ENCODE assay signal across 39 cellular contexts in the genomic region with DNA sequence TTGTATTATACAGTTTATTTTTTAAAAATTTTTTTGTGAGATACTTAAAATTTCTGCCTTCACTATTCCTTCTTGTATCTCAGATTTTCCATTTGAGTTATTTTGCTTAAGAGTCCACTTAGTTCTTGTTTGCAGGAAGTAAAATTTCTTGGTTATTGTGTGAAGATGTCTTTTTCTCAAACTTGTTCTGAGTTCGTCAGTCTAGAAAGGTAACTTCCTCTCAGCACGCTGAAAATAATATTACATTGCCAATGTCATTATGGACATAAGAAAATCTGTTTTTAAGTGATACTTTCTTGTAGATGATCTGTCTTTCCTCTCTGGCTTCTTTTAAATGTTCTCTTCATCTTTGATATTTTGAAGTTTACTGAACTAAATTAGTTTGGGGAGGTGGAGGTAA.
"Had no signal": no experiment of that assay in that cellular context is flagged by ENCODE, and none has a peak within 500 bp of the region (broad histone marks: within the 10 kb centered on the region; RNA-seq: fewer than 3 reads in every experiment).

No MANE protein-coding gene starts in this region.

- FAIRE-seq: astrocyte, bronchial epithelial cell had no signal

- H3K9me3 ChIP-seq: adrenal gland, ascending aorta, body of pancreas, breast epithelium had no signal

- H3K36me3 Mint-ChIP-seq: activated naive CD4-positive, alpha-beta T cell treated with anti-CD3 and anti-CD28 coated beads, Interleukin-2, amount 10 ng/mL, durations not matched to agents 7 days and 5 days; activated naive CD4-positive, alpha-beta T cell treated with anti-CD3 and anti-CD28 coated beads, Interleukin-2, amount 50 U/mL, for 24 hours; activated naive CD4-positive, alpha-beta T cell treated with anti-CD3 and anti-CD28 coated beads, Interleukin-2, amount 50 U/mL, for 72 hours; activated naive CD8-positive, alpha-beta T cell; activated naive CD8-positive, alpha-beta T cell treated with anti-CD3 and anti-CD28 coated beads for 36 hours; activated naive CD8-positive, alpha-beta T cell treated with anti-CD3 and anti-CD28 coated beads, Interleukin-2, amount 10 ng/mL, durations not matched to agents 7 days and 5 days; brain had no signal

- H3K36me3 ChIP-seq: adrenal gland, ascending aorta, brain microvascular endothelial cell, breast epithelium, cardiac muscle cell had no signal

- H3K4me1 Mint-ChIP-seq: activated naive CD4-positive, alpha-beta T cell treated with anti-CD3 and anti-CD28 coated beads, Interleukin-2, amount 10 ng/mL, durations not matched to agents 7 days and 5 days; activated naive CD4-positive, alpha-beta T cell treated with anti-CD3 and anti-CD28 coated beads, Interleukin-2, amount 50 U/mL, for 24 hours; activated naive CD8-positive, alpha-beta T cell treated with anti-CD3 and anti-CD28 coated beads for 36 hours; activated naive CD8-positive, alpha-beta T cell treated with anti-CD3 and anti-CD28 coated beads, Interleukin-2, amount 10 ng/mL, durations not matched to agents 7 days and 5 days; activated naive CD8-positive, alpha-beta T cell treated with anti-CD3 and anti-CD28 coated beads, Interleukin-2, amount 50 U/mL, for 24 hours; activated T-helper 17 cell treated with anti-CD3 and anti-CD28 coated beads, Interleukin-2, amount 50 U/mL, for 72 hours; brain; central memory CD8-positive, alpha-beta T cell had no signal

- ATAC-seq: activated naive CD4-positive, alpha-beta T cell treated with anti-CD3 and anti-CD28 coated beads, Interleukin-2, amount 50 U/mL, for 72 hours; activated naive CD8-positive, alpha-beta T cell treated with anti-CD3 and anti-CD28 coated beads, Interleukin-2, amount 50 U/mL, for 24 hours; activated T-cell treated with anti-CD3 and anti-CD28 coated beads, Interleukin-2, amount 50 U/mL, for 4 hours; activated T-cell treated with anti-CD3 and anti-CD28 coated beads, Interleukin-2, amount 50 U/mL, for 72 hours; activated T-helper 17 cell treated with anti-CD3 and anti-CD28 coated beads, Interleukin-2, amount 50 U/mL, for 72 hours; body of pancreas had no signal

- H3K27ac ChIP-seq: adrenal gland, ascending aorta, body of pancreas, brain microvascular endothelial cell, breast epithelium, cardiac muscle cell had no signal

- H3K27me3 ChIP-seq: adrenal gland, ascending aorta, body of pancreas, brain microvascular endothelial cell, breast epithelium, cardiac muscle cell had no signal

- H3K27ac Mint-ChIP-seq: activated naive CD4-positive, alpha-beta T cell treated with anti-CD3 and anti-CD28 coated beads for 36 hours; activated naive CD4-positive, alpha-beta T cell treated with anti-CD3 and anti-CD28 coated beads, Interleukin-2, amount 10 ng/mL, durations not matched to agents 7 days and 5 days; activated naive CD4-positive, alpha-beta T cell treated with anti-CD3 and anti-CD28 coated beads, Interleukin-2, amount 50 U/mL, for 24 hours; activated naive CD4-positive, alpha-beta T cell treated with anti-CD3 and anti-CD28 coated beads, Interleukin-2, amount 50 U/mL, for 72 hours; activated naive CD8-positive, alpha-beta T cell; activated naive CD8-positive, alpha-beta T cell treated with anti-CD3 and anti-CD28 coated beads for 36 hours; activated naive CD8-positive, alpha-beta T cell treated with anti-CD3 and anti-CD28 coated beads, Interleukin-2, amount 10 ng/mL, durations not matched to agents 7 days and 5 days; activated naive CD8-positive, alpha-beta T cell treated with anti-CD3 and anti-CD28 coated beads, Interleukin-2, amount 50 U/mL, for 24 hours; activated T-cell treated with anti-CD3 and anti-CD28 coated beads, Interleukin-2, amount 50 U/mL, for 24 hours; activated T-cell treated with anti-CD3 and anti-CD28 coated beads, Interleukin-2, amount 50 U/mL, for 72 hours; activated T-helper 1 cell treated with anti-CD3 and anti-CD28 coated beads, Interleukin-12 subunit alpha, Interleukin-12 subunit beta, Interleukin-2, Interleukin-4 antibody, amounts not matched to agents 30 ng/mL and 10 ng/mL and 1 ng/mL, durations not matched to agents 14 hours and 24 hours and 36 hours; activated T-helper 17 cell treated with anti-CD3 and anti-CD28 coated beads, Interleukin-2, amount 50 U/mL, for 72 hours; activated T-helper 2 cell treated with anti-CD3 and anti-CD28 coated beads, Interferon-gamma antibody, Interleukin-2, Interleukin-4, amounts not matched to agents 10 μg/mL and 5 μg/mL and 100 μg/mL, durations not matched to agents 14 hours and 24 hours and 36 hours; brain had no signal

- DNase-seq: activated effector memory CD4-positive, alpha-beta T cell treated with anti-CD3 and anti-CD28 coated beads, Interleukin-2, amount 50 U/mL, for 16 hours; activated effector memory CD4-positive, alpha-beta T cell treated with Interleukin-2 at 50 U/mL for 16 hours; activated gamma-delta T cell; activated gamma-delta T cell treated with Interleukin-2 at 50 U/mL for 16 hours; activated naive CD4-positive, alpha-beta T cell; activated naive CD4-positive, alpha-beta T cell treated with anti-CD3 and anti-CD28 coated beads for 36 hours; activated naive CD4-positive, alpha-beta T cell treated with anti-CD3 and anti-CD28 coated beads, Interleukin-2, amount 10 ng/mL, durations not matched to agents 7 days and 5 days; activated naive CD4-positive, alpha-beta T cell treated with anti-CD3 and anti-CD28 coated beads, Interleukin-2, amount 50 U/mL, for 16 hours; activated naive CD4-positive, alpha-beta T cell treated with Interleukin-2 at 50 U/mL for 16 hours; activated naive CD8-positive, alpha-beta T cell treated with anti-CD3 and anti-CD28 coated beads for 36 hours; activated naive CD8-positive, alpha-beta T cell treated with anti-CD3 and anti-CD28 coated beads, Interleukin-2, amount 10 ng/mL, durations not matched to agents 7 days and 5 days; activated naive CD8-positive, alpha-beta T cell treated with anti-CD3 and anti-CD28 coated beads, Interleukin-2, amount 50 U/mL, for 24 hours; activated T-cell treated with anti-CD3 and anti-CD28 coated beads, Interleukin-2, amount 50 U/mL, for 24 hours; activated T-cell treated with anti-CD3 and anti-CD28 coated beads, Interleukin-2, amount 50 U/mL, for 4 hours; activated T-cell treated with anti-CD3 and anti-CD28 coated beads, Interleukin-2, amount 50 U/mL, for 48 hours; activated T-cell treated with anti-CD3 and anti-CD28 coated beads, Interleukin-2, amount 50 U/mL, for 72 hours; adrenal gland; amniotic stem cell; amygdala; anterior cingulate cortex; aorta; body of pancreas; brain microvascular endothelial cell; caudate nucleus; central memory CD4-positive, alpha-beta T cell; cerebellar nuclear complex had no signal

- H3K27me3 Mint-ChIP-seq: activated naive CD4-positive, alpha-beta T cell treated with anti-CD3 and anti-CD28 coated beads, Interleukin-2, amount 10 ng/mL, durations not matched to agents 7 days and 5 days; activated naive CD4-positive, alpha-beta T cell treated with anti-CD3 and anti-CD28 coated beads, Interleukin-2, amount 50 U/mL, for 24 hours; activated naive CD8-positive, alpha-beta T cell; activated naive CD8-positive, alpha-beta T cell treated with anti-CD3 and anti-CD28 coated beads for 36 hours; activated naive CD8-positive, alpha-beta T cell treated with anti-CD3 and anti-CD28 coated beads, Interleukin-2, amount 10 ng/mL, durations not matched to agents 7 days and 5 days; activated naive CD8-positive, alpha-beta T cell treated with anti-CD3 and anti-CD28 coated beads, Interleukin-2, amount 50 U/mL, for 24 hours; activated T-cell treated with anti-CD3 and anti-CD28 coated beads, Interleukin-2, amount 50 U/mL, for 24 hours; activated T-helper 17 cell treated with anti-CD3 and anti-CD28 coated beads, Interleukin-2, amount 50 U/mL, for 72 hours; brain; central memory CD8-positive, alpha-beta T cell had no signal

- H3K4me3 ChIP-seq: adrenal gland, ascending aorta, body of pancreas, breast epithelium, cardiac muscle cell had no signal

- H3K9me3 Mint-ChIP-seq: activated naive CD8-positive, alpha-beta T cell treated with anti-CD3 and anti-CD28 coated beads for 36 hours; activated naive CD8-positive, alpha-beta T cell treated with anti-CD3 and anti-CD28 coated beads, Interleukin-2, amount 50 U/mL, for 24 hours had no signal

- H3K4me3 Mint-ChIP-seq: activated naive CD4-positive, alpha-beta T cell treated with anti-CD3 and anti-CD28 coated beads for 36 hours; activated naive CD4-positive, alpha-beta T cell treated with anti-CD3 and anti-CD28 coated beads, Interleukin-2, amount 10 ng/mL, durations not matched to agents 7 days and 5 days; activated naive CD4-positive, alpha-beta T cell treated with anti-CD3 and anti-CD28 coated beads, Interleukin-2, amount 50 U/mL, for 24 hours; activated naive CD8-positive, alpha-beta T cell; activated naive CD8-positive, alpha-beta T cell treated with anti-CD3 and anti-CD28 coated beads for 36 hours; activated naive CD8-positive, alpha-beta T cell treated with anti-CD3 and anti-CD28 coated beads, Interleukin-2, amount 10 ng/mL, durations not matched to agents 7 days and 5 days; activated naive CD8-positive, alpha-beta T cell treated with anti-CD3 and anti-CD28 coated beads, Interleukin-2, amount 50 U/mL, for 24 hours; activated T-cell treated with anti-CD3 and anti-CD28 coated beads, Interleukin-2, amount 50 U/mL, for 24 hours; activated T-cell treated with anti-CD3 and anti-CD28 coated beads, Interleukin-2, amount 50 U/mL, for 4 hours; activated T-cell treated with anti-CD3 and anti-CD28 coated beads, Interleukin-2, amount 50 U/mL, for 72 hours; activated T-helper 1 cell treated with anti-CD3 and anti-CD28 coated beads, Interleukin-12 subunit alpha, Interleukin-12 subunit beta, Interleukin-2, Interleukin-4 antibody, amounts not matched to agents 30 ng/mL and 10 ng/mL and 1 ng/mL, durations not matched to agents 14 hours and 24 hours and 36 hours; activated T-helper 17 cell treated with anti-CD3 and anti-CD28 coated beads, Interleukin-2, amount 50 U/mL, for 72 hours; brain; central memory CD8-positive, alpha-beta T cell had no signal

- H3K4me1 ChIP-seq: adrenal gland, ascending aorta, body of pancreas, breast epithelium had no signal
